Comparison of ENCODE assay signal across 3 cellular contexts in genomic region chr18:21164746-21165145, GRCh38.
TF ChIP-seq lines count a peak whose summit lies in the region.

No MANE protein-coding gene starts in this region.

TF ChIP-seq in SK-N-SH, 30 proteins besides CTCF, POLR2A, EP300 and RAD21 (continued from another document):
- TF ChIP-seq REST (IDR thresholded peaks at IDR 0.05; ENCODE audit: low read depth, low read length): no peak
- TF ChIP-seq GATA2 (CRISPR knock-in tag; IDR thresholded peaks at IDR 0.05): no peak
- TF ChIP-seq MEF2A (IDR thresholded peaks at IDR 0.05; ENCODE audit: borderline replicate concordance, low read depth): no peak
- TF ChIP-seq EZH2phosphoT487 (IDR thresholded peaks at IDR 0.05; ENCODE audit: borderline replicate concordance, low read depth): no peak
- no peak for TF ChIP-seq FOSL2 (IDR thresholded peaks at IDR 0.05; ENCODE audit: borderline replicate concordance, low read depth)
- TF ChIP-seq FOXJ3 (CRISPR knock-in tag; IDR thresholded peaks at IDR 0.05): no peak
- TF ChIP-seq MAX (IDR thresholded peaks at IDR 0.05; ENCODE audit: low read depth): no peak
- no peak for TF ChIP-seq ELF1 (IDR thresholded peaks at IDR 0.05)
- TF ChIP-seq TAF1 (IDR thresholded peaks at IDR 0.05; ENCODE audit: borderline replicate concordance, low read depth, low read length): no peak
- no peak for TF ChIP-seq YY1 (IDR thresholded peaks at IDR 0.05; ENCODE audit: low read depth)
- no peak for TF ChIP-seq MXI1 (IDR thresholded peaks at IDR 0.05; ENCODE audit: low read depth, low read length)
- TF ChIP-seq NRF1 (IDR thresholded peaks at IDR 0.05; ENCODE audit: low read depth, low read length): no peak
- TF ChIP-seq RFX5 (IDR thresholded peaks at IDR 0.05; ENCODE audit: low read length): no peak

TF ChIP-seq in SK-N-SH treated with all-trans-retinoic acid at 6 μM for 48 hours, 23 proteins besides CTCF, POLR2A, EP300 and RAD21:
- no peak for TF ChIP-seq CSRNP3 (CRISPR knock-in tag; IDR thresholded peaks at IDR 0.05)
- TF ChIP-seq RARB (CRISPR knock-in tag; IDR thresholded peaks at IDR 0.05): no peak
- TF ChIP-seq SNAI2 (CRISPR knock-in tag; IDR thresholded peaks at IDR 0.05): no peak
- no peak for TF ChIP-seq OSR1 (CRISPR knock-in tag; IDR thresholded peaks at IDR 0.05)
- no peak for TF ChIP-seq POU6F1 (CRISPR knock-in tag; IDR thresholded peaks at IDR 0.05; ENCODE audit: borderline replicate concordance, low read depth)
- TF ChIP-seq TSHZ2 (CRISPR knock-in tag; IDR thresholded peaks at IDR 0.05): no peak
- TF ChIP-seq ZFP30 (CRISPR knock-in tag; IDR thresholded peaks at IDR 0.05): no peak

TF ChIP-seq in HepG2, 621 proteins besides CTCF, POLR2A, EP300 and RAD21 (continued from another document):
- TF ChIP-seq CENPBD1 (CRISPR knock-in tag; IDR thresholded peaks at IDR 0.05; ENCODE audit: borderline replicate concordance, low read depth) (no peak), MTA3 (CRISPR knock-in tag; IDR thresholded peaks at IDR 0.05) (no peak), KDM6A (CRISPR knock-in tag; IDR thresholded peaks at IDR 0.05; ENCODE audit: low read depth) (no peak), HIC2 (CRISPR knock-in tag; IDR thresholded peaks at IDR 0.05; ENCODE audit: low read depth) (no peak), ZBTB8A (CRISPR knock-in tag; IDR thresholded peaks at IDR 0.05; ENCODE audit: borderline replicate concordance, low read depth) (no peak), ZBTB39 (CRISPR knock-in tag; IDR thresholded peaks at IDR 0.05) (no peak), JDP2 (CRISPR knock-in tag; IDR thresholded peaks at IDR 0.05; ENCODE audit: borderline replicate concordance) (no peak), AHR (CRISPR knock-in tag; IDR thresholded peaks at IDR 0.05) (no peak), TMF1 (CRISPR knock-in tag; IDR thresholded peaks at IDR 0.05; ENCODE audit: low read depth) (no peak), SRSF1 (optimal IDR thresholded peaks at IDR 0.05; ENCODE audit: low read depth, low read length) (no peak), ZNF580 (CRISPR knock-in tag; IDR thresholded peaks at IDR 0.05; ENCODE audit: borderline replicate concordance, low read depth) (no peak), CEBPG (CRISPR knock-in tag; IDR thresholded peaks at IDR 0.05) (no peak), ZFP36L1 (CRISPR knock-in tag; IDR thresholded peaks at IDR 0.05) (no peak), SSRP1 (CRISPR knock-in tag; IDR thresholded peaks at IDR 0.05) (no peak), FOXA3 (CRISPR knock-in tag; IDR thresholded peaks at IDR 0.05) (no peak), PRDM10 (CRISPR knock-in tag; IDR thresholded peaks at IDR 0.05; ENCODE audit: low read depth) (no peak), RARA (CRISPR knock-in tag; IDR thresholded peaks at IDR 0.05) (no peak)
